ENCODE assay signal across 18 cellular contexts in genomic region chr3:182397164-182397563, GRCh38.
DNase-seq lines count a peak whose midpoint lies in the region; ATAC-seq, FAIRE-seq and TF ChIP-seq lines count a peak whose summit lies in the region.
"Had no signal": no experiment of that assay in that cellular context is flagged by ENCODE, and none has a peak within 500 bp of the region (broad histone marks: within the 10 kb centered on the region; RNA-seq: fewer than 3 reads in every experiment).

No MANE protein-coding gene starts in this region.

- H3K27me3 ChIP-seq in endothelial cell of umbilical vein (ENCODE audit: control insufficient read depth in 2 of 2, insufficient read depth in 2 of 2, low read length in 2 of 2) (no peaks in the 10 kb centered on the region), lower lobe of right lung (ENCODE audit: low read depth) (no peaks in the 10 kb centered on the region)
- H3K27me3 ChIP-seq: BLaER1 had no signal

- no peaks in the 10 kb centered on the region for H3K9me3 Mint-ChIP-seq in activated CD4-positive, alpha-beta T cell treated with anti-CD3 and anti-CD28 coated beads, Interleukin-2, amount 10 ng/mL, durations not matched to agents 7 days and 5 days
- H3K9me3 Mint-ChIP-seq: H9 had no signal

- no peak for ATAC-seq in lower lobe of right lung

- no peaks in the 10 kb centered on the region for H3K79me2 ChIP-seq in endothelial cell of umbilical vein (ENCODE audit: control insufficient read depth, insufficient read depth, low read length)

- H3K4me1 ChIP-seq in endothelial cell of umbilical vein (ENCODE audit: control insufficient read depth, extremely low read depth, insufficient read depth, low read length) (no peaks in the 10 kb centered on the region), lower lobe of right lung (no peaks in the 10 kb centered on the region)
- H3K4me1 ChIP-seq: BLaER1 had no signal

- no peaks in the 10 kb centered on the region for H3K36me3 Mint-ChIP-seq in activated CD4-positive, alpha-beta T cell treated with anti-CD3 and anti-CD28 coated beads, Interleukin-2, amount 10 ng/mL, durations not matched to agents 7 days and 5 days (ENCODE audit: low read depth)
- H3K36me3 Mint-ChIP-seq: CD14-positive monocyte; CD4-positive, alpha-beta memory T cell had no signal

- H3K4me2 ChIP-seq in endothelial cell of umbilical vein (ENCODE audit: insufficient read depth, low read length) = no peak overlapping the region
- H3K4me2 ChIP-seq: BLaER1 had no signal

- no peak for FAIRE-seq in endothelial cell of umbilical vein (lab: Jason Lieb, UNC)
- FAIRE-seq: GM12892, HTR-8/SVneo had no signal

- H3K4me3 ChIP-seq in endothelial cell of umbilical vein (replicated peaks in 1 of 3; ENCODE audit: insufficient read depth in 1 of 3, low read depth in 1 of 3, low read length in 3 of 3) (no peak overlapping the region), lower lobe of right lung (no peak overlapping the region)
- H3K4me3 ChIP-seq: BLaER1 had no signal

- no peaks in the 10 kb centered on the region for H3K9me1 ChIP-seq in endothelial cell of umbilical vein (replicated peaks; ENCODE audit: control insufficient read depth, extremely low read depth, insufficient read depth, low read length)

- H3K27ac ChIP-seq in endothelial cell of umbilical vein (ENCODE audit: insufficient read depth, low read depth, low read length) (no peak overlapping the region), lower lobe of right lung (no peak overlapping the region)
- H3K27ac ChIP-seq: 22Rv1, BLaER1 had no signal

- dilution Hi-C loops in endothelial cell of umbilical vein (cut with MboI; ENCODE audit: extremely low pct_ligation_motif_present, low sequenced_read_pairs) = no loop called here

- TF ChIP-seq CTCF in endothelial cell of umbilical vein (IDR thresholded peaks at IDR 0.05; ENCODE audit: extremely low read depth in 1 of 2, insufficient read depth in 1 of 2, low read depth in 1 of 2, low read length in 2 of 2) (no peak), lower lobe of right lung (IDR thresholded peaks at IDR 0.05) (no peak), GM13976 (IDR thresholded peaks at IDR 0.05; ENCODE audit: borderline replicate concordance, control extremely low read depth, extremely low read depth, insufficient read depth, missing control alignments) (no peak)

- CTCF ChIA-PET in endothelial cell of umbilical vein (lab: Charles Lee) = no interaction called here
- CTCF ChIA-PET in activated CD4-positive, alpha-beta T cell treated with anti-CD3 and anti-CD28 coated beads, Interleukin-2, amount 10 ng/mL, durations not matched to agents 7 days and 5 days (lab: Charles Lee) = no interaction called here

- no peaks in the 10 kb centered on the region for H3K27me3 Mint-ChIP-seq in activated CD4-positive, alpha-beta T cell treated with anti-CD3 and anti-CD28 coated beads, Interleukin-2, amount 10 ng/mL, durations not matched to agents 7 days and 5 days

- TF ChIP-seq POLR2A in endothelial cell of umbilical vein (IDR thresholded peaks at IDR 0.05; ENCODE audit: low read depth, low read length) = no peak

- BruUV-seq in endothelial cell of umbilical vein (replicated peaks; lab: Mats Ljungman, UMichigan) = no TSS peak

- in situ Hi-C loops in GM13976 (cut with MboI; ENCODE audit: low sequenced_read_pairs, unreplicated experiment) = no loop called here

- POLR2A ChIA-PET in endothelial cell of umbilical vein (lab: Charles Lee) = no interaction called here
- POLR2A ChIA-PET in activated CD4-positive, alpha-beta T cell treated with anti-CD3 and anti-CD28 coated beads, Interleukin-2, amount 10 ng/mL, durations not matched to agents 7 days and 5 days (lab: Charles Lee) = no interaction called here

- no peak overlapping the region for H3K9ac ChIP-seq in endothelial cell of umbilical vein (replicated peaks; ENCODE audit: extremely low read depth, insufficient read depth, low read length)
- H3K9ac ChIP-seq: BLaER1 had no signal

- no peaks in the 10 kb centered on the region for H3K9me3 ChIP-seq in endothelial cell of umbilical vein (replicated peaks; ENCODE audit: control insufficient read depth, insufficient read depth, low read length)
- no peaks in the 10 kb centered on the region for H3K9me3 ChIP-seq in lower lobe of right lung
- H3K9me3 ChIP-seq: BLaER1 had no signal

- H3K4me1 Mint-ChIP-seq in activated CD4-positive, alpha-beta T cell treated with anti-CD3 and anti-CD28 coated beads, Interleukin-2, amount 10 ng/mL, durations not matched to agents 7 days and 5 days = no peaks in the 10 kb centered on the region
- H3K4me1 Mint-ChIP-seq: CD14-positive monocyte; CD4-positive, alpha-beta memory T cell had no signal

- no peak overlapping the region for H3K27ac Mint-ChIP-seq in activated CD4-positive, alpha-beta T cell treated with anti-CD3 and anti-CD28 coated beads, Interleukin-2, amount 10 ng/mL, durations not matched to agents 7 days and 5 days
- H3K27ac Mint-ChIP-seq: CD14-positive monocyte; CD4-positive, alpha-beta memory T cell; H9 had no signal

- no peak overlapping the region for H3K4me3 Mint-ChIP-seq in activated CD4-positive, alpha-beta T cell treated with anti-CD3 and anti-CD28 coated beads, Interleukin-2, amount 10 ng/mL, durations not matched to agents 7 days and 5 days
- H3K4me3 Mint-ChIP-seq: CD14-positive monocyte; CD4-positive, alpha-beta memory T cell; H9 had no signal

- no peak overlapping the region for H2AFZ ChIP-seq in endothelial cell of umbilical vein (ENCODE audit: low read depth, low read length)

- intact Hi-C loops in endothelial cell of umbilical vein (cut with micrococcal nuclease) = loop anchor here (10.0 kb wide), 1 partner anchor 288 kb away; no protein-coding TSS in a partner anchor
- intact Hi-C loops in lower lobe of right lung (cut with DNase I) = no loop called here

- DNase-seq in NCI-H146 (lab: John Stamatoyannopoulos, UW) (peak; percentile 17), NCI-H146 treated with DMSO at 0.1 percent for 48 hours (lab: John Stamatoyannopoulos, UW; ENCODE audit: unreplicated experiment) (no peak), NCI-H69 (lab: John Stamatoyannopoulos, UW) (peak; percentile 70), endothelial cell of umbilical vein (ENCODE audit: low read depth, low spot score) (no peak), lower lobe of right lung (no peak), GM13976 (ENCODE audit: low spot score) (no peak)
- no peak for DNase-seq in activated CD4-positive, alpha-beta T cell treated with anti-CD3 and anti-CD28 coated beads, Interleukin-2, amount 10 ng/mL, durations not matched to agents 7 days and 5 days
- DNase-seq: CD4-positive, alpha-beta memory T cell; DMS153; DMS79; GDM1; GOT3; H9 had no signal

- H3K36me3 ChIP-seq in endothelial cell of umbilical vein (ENCODE audit: control insufficient read depth in 2 of 2, extremely low read depth in 1 of 2, insufficient read depth in 2 of 2, low read length in 2 of 2) (no peaks in the 10 kb centered on the region), lower lobe of right lung (no peaks in the 10 kb centered on the region)
- H3K36me3 ChIP-seq: BLaER1 had no signal

- H4K20me1 ChIP-seq in endothelial cell of umbilical vein (replicated peaks; ENCODE audit: control insufficient read depth, extremely low read depth, insufficient read depth, low read length) = no peaks in the 10 kb centered on the region
- H4K20me1 ChIP-seq: BLaER1 had no signal

TF ChIP-seq in endothelial cell of umbilical vein, 7 proteins besides CTCF, POLR2A, EP300 and RAD21:
- TF ChIP-seq GATA2 (IDR thresholded peaks at IDR 0.05; ENCODE audit: insufficient read depth, insufficient read length, low read depth, low read length) (no peak), POLR2AphosphoS5 (IDR thresholded peaks at IDR 0.05; ENCODE audit: insufficient read depth, low read depth, low read length) (no peak), JUN (IDR thresholded peaks at IDR 0.05; ENCODE audit: borderline replicate concordance, insufficient read depth, insufficient read length, low read depth) (peak; percentile 30), EZH2 (IDR thresholded peaks at IDR 0.05; ENCODE audit: borderline replicate concordance, low read depth, low read length, severe bottlenecking) (no peak)
TF ChIP-seq in endothelial cell of umbilical vein: peak in this region for 1.

Comparison
In these comparisons a context has a peak if more than half of its experiments do, and no peak if none do; other contexts are left out.
1. DNase-seq: peak in NCI-H146 (single experiment) and NCI-H69 (single experiment); none in NCI-H146 treated with DMSO at 0.1 percent for 48 hours (single experiment), endothelial cell of umbilical vein (single experiment), lower lobe of right lung (single experiment), GM13976 (single experiment) and activated CD4-positive, alpha-beta T cell treated with anti-CD3 and anti-CD28 coated beads, Interleukin-2, amount 10 ng/mL, durations not matched to agents 7 days and 5 days (single experiment).